ENCODE assay signal across 1 cellular context in the genomic region with DNA sequence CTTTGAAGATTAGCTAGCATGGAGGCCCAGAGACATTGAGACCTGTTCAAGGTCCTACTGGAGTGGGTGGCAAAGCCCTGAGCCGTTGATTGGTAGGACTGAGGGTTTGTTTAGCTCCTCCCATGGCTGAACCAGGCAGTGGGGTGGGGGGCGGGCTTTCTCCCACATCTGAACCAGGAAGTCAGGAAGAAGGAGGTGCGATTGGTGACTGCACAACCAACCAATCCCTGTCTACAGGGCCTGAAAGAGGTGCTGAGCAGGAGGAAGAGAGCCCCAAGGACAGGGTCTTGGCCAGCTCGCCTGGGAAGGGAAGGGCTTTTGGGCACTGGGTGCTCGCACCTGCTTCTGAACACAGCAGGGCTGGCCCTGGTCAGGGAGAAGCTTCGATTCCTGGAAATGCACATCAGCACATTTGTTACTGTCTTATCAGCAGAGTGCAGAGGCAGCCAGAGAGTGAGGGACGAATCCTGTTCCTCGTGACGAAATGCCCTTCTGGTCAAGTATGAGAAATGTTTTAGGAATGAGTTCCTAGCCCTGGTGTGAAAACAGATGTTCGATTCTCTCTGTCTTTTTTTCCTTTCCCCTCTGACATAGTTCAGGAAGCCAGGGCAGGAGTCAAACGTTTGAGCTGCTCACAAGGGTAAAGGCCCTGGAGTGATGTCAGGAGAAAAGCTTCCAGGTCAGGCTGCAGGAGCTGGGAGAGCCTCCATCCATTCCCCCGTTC.
A peak's percentile ranks its signal among the peaks of the same experiment; 100 is the strongest.
TF ChIP-seq lines count a peak whose summit lies in the region.

No MANE protein-coding gene starts in this region.

TF ChIP-seq in K562, 482 proteins besides CTCF, POLR2A, EP300 and RAD21 (continued from another document and continues in another):
- TF ChIP-seq, protein P1, sequence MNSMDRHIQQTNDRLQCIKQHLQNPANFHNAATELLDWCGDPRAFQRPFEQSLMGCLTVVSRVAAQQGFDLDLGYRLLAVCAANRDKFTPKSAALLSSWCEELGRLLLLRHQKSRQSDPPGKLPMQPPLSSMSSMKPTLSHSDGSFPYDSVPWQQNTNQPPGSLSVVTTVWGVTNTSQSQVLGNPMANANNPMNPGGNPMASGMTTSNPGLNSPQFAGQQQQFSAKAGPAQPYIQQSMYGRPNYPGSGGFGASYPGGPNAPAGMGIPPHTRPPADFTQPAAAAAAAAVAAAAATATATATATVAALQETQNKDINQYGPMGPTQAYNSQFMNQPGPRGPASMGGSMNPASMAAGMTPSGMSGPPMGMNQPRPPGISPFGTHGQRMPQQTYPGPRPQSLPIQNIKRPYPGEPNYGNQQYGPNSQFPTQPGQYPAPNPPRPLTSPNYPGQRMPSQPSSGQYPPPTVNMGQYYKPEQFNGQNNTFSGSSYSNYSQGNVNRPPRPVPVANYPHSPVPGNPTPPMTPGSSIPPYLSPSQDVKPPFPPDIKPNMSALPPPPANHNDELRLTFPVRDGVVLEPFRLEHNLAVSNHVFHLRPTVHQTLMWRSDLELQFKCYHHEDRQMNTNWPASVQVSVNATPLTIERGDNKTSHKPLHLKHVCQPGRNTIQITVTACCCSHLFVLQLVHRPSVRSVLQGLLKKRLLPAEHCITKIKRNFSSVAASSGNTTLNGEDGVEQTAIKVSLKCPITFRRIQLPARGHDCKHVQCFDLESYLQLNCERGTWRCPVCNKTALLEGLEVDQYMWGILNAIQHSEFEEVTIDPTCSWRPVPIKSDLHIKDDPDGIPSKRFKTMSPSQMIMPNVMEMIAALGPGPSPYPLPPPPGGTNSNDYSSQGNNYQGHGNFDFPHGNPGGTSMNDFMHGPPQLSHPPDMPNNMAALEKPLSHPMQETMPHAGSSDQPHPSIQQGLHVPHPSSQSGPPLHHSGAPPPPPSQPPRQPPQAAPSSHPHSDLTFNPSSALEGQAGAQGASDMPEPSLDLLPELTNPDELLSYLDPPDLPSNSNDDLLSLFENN (IDR thresholded peaks at IDR 0.05; ENCODE audit: low read depth in 2 of 2, low read length in 2 of 2) = peak in 1 of 2 experiments; percentile 79; a peak in 1 of 4 replicates
- no peak for TF ChIP-seq PTRF (tag; IDR thresholded peaks at IDR 0.05)
- TF ChIP-seq SREBF1 (IDR thresholded peaks at IDR 0.05; ENCODE audit: borderline replicate concordance, low read depth, low read length) = no peak
- no peak for TF ChIP-seq CEBPG (CRISPR knock-in tag; IDR thresholded peaks at IDR 0.05)
- TF ChIP-seq CEBPG (tag; conservative IDR thresholded peaks at IDR 0.05 in 1 of 2, IDR thresholded peaks at IDR 0.05 in 1 of 2) = peak; percentile 17 to 71; a peak in 1 of 4 replicates
- TF ChIP-seq, protein P2, sequence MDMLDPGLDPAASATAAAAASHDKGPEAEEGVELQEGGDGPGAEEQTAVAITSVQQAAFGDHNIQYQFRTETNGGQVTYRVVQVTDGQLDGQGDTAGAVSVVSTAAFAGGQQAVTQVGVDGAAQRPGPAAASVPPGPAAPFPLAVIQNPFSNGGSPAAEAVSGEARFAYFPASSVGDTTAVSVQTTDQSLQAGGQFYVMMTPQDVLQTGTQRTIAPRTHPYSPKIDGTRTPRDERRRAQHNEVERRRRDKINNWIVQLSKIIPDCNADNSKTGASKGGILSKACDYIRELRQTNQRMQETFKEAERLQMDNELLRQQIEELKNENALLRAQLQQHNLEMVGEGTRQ (CRISPR knock-in tag; IDR thresholded peaks at IDR 0.05) = no peak
- TF ChIP-seq BRD4 (IDR thresholded peaks at IDR 0.05) = no peak
- TF ChIP-seq, protein P3, sequence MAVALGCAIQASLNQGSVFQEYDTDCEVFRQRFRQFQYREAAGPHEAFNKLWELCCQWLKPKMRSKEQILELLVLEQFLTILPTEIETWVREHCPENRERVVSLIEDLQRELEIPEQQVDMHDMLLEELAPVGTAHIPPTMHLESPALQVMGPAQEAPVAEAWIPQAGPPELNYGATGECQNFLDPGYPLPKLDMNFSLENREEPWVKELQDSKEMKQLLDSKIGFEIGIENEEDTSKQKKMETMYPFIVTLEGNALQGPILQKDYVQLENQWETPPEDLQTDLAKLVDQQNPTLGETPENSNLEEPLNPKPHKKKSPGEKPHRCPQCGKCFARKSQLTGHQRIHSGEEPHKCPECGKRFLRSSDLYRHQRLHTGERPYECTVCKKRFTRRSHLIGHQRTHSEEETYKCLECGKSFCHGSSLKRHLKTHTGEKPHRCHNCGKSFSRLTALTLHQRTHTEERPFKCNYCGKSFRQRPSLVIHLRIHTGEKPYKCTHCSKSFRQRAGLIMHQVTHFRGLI (CRISPR knock-in tag; IDR thresholded peaks at IDR 0.05) = no peak; the same call in 1 of the 2 replicates
- TF ChIP-seq ETS2 (tag; IDR thresholded peaks at IDR 0.05; ENCODE audit: borderline replicate concordance, poor library complexity, severe bottlenecking) = no peak
- TF ChIP-seq, protein P4, sequence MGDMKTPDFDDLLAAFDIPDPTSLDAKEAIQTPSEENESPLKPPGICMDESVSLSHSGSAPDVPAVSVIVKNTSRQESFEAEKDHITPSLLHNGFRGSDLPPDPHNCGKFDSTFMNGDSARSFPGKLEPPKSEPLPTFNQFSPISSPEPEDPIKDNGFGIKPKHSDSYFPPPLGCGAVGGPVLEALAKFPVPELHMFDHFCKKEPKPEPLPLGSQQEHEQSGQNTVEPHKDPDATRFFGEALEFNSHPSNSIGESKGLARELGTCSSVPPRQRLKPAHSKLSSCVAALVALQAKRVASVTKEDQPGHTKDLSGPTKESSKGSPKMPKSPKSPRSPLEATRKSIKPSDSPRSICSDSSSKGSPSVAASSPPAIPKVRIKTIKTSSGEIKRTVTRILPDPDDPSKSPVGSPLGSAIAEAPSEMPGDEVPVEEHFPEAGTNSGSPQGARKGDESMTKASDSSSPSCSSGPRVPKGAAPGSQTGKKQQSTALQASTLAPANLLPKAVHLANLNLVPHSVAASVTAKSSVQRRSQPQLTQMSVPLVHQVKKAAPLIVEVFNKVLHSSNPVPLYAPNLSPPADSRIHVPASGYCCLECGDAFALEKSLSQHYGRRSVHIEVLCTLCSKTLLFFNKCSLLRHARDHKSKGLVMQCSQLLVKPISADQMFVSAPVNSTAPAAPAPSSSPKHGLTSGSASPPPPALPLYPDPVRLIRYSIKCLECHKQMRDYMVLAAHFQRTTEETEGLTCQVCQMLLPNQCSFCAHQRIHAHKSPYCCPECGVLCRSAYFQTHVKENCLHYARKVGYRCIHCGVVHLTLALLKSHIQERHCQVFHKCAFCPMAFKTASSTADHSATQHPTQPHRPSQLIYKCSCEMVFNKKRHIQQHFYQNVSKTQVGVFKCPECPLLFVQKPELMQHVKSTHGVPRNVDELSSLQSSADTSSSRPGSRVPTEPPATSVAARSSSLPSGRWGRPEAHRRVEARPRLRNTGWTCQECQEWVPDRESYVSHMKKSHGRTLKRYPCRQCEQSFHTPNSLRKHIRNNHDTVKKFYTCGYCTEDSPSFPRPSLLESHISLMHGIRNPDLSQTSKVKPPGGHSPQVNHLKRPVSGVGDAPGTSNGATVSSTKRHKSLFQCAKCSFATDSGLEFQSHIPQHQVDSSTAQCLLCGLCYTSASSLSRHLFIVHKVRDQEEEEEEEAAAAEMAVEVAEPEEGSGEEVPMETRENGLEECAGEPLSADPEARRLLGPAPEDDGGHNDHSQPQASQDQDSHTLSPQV (IDR thresholded peaks at IDR 0.05) = peak; percentile 90
- TF ChIP-seq GATA2 (CRISPR knock-in tag; IDR thresholded peaks at IDR 0.05) = peak; percentile 92
- TF ChIP-seq FOXJ3 (CRISPR knock-in tag; IDR thresholded peaks at IDR 0.05) = no peak
- TF ChIP-seq PTBP1 (IDR thresholded peaks at IDR 0.05; ENCODE audit: low read depth, low read length) = no peak
- no peak for TF ChIP-seq BCL6 (CRISPR knock-in tag; IDR thresholded peaks at IDR 0.05)
- peak; percentile 99 for TF ChIP-seq TCF3 (CRISPR knock-in tag; IDR thresholded peaks at IDR 0.05)
- TF ChIP-seq EHMT2 (IDR thresholded peaks at IDR 0.05) = peak; percentile 22; the same call in 1 of the 2 replicates
- TF ChIP-seq, protein P5, sequence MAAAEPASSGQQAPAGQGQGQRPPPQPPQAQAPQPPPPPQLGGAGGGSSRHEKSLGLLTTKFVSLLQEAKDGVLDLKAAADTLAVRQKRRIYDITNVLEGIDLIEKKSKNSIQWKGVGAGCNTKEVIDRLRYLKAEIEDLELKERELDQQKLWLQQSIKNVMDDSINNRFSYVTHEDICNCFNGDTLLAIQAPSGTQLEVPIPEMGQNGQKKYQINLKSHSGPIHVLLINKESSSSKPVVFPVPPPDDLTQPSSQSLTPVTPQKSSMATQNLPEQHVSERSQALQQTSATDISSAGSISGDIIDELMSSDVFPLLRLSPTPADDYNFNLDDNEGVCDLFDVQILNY (CRISPR knock-in tag; IDR thresholded peaks at IDR 0.05) = no peak
- no peak for TF ChIP-seq POLR3G (IDR thresholded peaks at IDR 0.05; ENCODE audit: extremely low read depth, insufficient read length, insufficient replicate concordance)
- no peak for TF ChIP-seq MTF1 (CRISPR knock-in tag; IDR thresholded peaks at IDR 0.05; ENCODE audit: borderline replicate concordance)
- peak; percentile 96 to 98 for TF ChIP-seq TRIM24 (IDR thresholded peaks at IDR 0.05)
- TF ChIP-seq ZKSCAN1 (IDR thresholded peaks at IDR 0.05; ENCODE audit: low read depth, low read length) = 0 out of 2 replicates have a peak, but pooled peaks have one; percentile 9
- TF ChIP-seq PRPF4 (IDR thresholded peaks at IDR 0.05; ENCODE audit: insufficient read depth, low read depth, low read length, poor library complexity, severe bottlenecking) = no peak
- TF ChIP-seq MXI1 (IDR thresholded peaks at IDR 0.05; ENCODE audit: low read depth, low read length) = no peak
- TF ChIP-seq RBM14 (IDR thresholded peaks at IDR 0.05; ENCODE audit: borderline replicate concordance, insufficient read depth, low read depth, low read length) = no peak
- peak; percentile 95 for TF ChIP-seq KLF16 (IDR thresholded peaks at IDR 0.05)
- no peak for TF ChIP-seq HSF4 (CRISPR knock-in tag; IDR thresholded peaks at IDR 0.05; ENCODE audit: borderline replicate concordance)
- TF ChIP-seq, protein P6, sequence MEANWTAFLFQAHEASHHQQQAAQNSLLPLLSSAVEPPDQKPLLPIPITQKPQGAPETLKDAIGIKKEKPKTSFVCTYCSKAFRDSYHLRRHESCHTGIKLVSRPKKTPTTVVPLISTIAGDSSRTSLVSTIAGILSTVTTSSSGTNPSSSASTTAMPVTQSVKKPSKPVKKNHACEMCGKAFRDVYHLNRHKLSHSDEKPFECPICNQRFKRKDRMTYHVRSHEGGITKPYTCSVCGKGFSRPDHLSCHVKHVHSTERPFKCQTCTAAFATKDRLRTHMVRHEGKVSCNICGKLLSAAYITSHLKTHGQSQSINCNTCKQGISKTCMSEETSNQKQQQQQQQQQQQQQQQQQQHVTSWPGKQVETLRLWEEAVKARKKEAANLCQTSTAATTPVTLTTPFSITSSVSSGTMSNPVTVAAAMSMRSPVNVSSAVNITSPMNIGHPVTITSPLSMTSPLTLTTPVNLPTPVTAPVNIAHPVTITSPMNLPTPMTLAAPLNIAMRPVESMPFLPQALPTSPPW (CRISPR knock-in tag; IDR thresholded peaks at IDR 0.05) = peak; percentile 78
- peak; percentile 95 for TF ChIP-seq HDAC2 (IDR thresholded peaks at IDR 0.05)
- TF ChIP-seq, protein P7, sequence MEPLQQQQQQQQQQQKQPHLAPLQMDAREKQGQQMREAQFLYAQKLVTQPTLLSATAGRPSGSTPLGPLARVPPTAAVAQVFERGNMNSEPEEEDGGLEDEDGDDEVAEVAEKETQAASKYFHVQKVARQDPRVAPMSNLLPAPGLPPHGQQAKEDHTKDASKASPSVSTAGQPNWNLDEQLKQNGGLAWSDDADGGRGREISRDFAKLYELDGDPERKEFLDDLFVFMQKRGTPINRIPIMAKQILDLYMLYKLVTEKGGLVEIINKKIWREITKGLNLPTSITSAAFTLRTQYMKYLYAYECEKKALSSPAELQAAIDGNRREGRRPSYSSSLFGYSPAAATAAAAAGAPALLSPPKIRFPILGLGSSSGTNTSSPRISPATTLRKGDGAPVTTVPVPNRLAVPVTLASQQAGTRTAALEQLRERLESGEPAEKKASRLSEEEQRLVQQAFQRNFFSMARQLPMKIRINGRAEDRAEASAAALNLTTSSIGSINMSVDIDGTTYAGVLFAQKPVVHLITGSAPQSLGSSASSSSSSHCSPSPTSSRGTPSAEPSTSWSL (CRISPR knock-in tag; IDR thresholded peaks at IDR 0.05; ENCODE audit: borderline replicate concordance) = no peak
- TF ChIP-seq SRSF1 (IDR thresholded peaks at IDR 0.05; ENCODE audit: low read depth, low read length) = no peak
- TF ChIP-seq, protein P8, sequence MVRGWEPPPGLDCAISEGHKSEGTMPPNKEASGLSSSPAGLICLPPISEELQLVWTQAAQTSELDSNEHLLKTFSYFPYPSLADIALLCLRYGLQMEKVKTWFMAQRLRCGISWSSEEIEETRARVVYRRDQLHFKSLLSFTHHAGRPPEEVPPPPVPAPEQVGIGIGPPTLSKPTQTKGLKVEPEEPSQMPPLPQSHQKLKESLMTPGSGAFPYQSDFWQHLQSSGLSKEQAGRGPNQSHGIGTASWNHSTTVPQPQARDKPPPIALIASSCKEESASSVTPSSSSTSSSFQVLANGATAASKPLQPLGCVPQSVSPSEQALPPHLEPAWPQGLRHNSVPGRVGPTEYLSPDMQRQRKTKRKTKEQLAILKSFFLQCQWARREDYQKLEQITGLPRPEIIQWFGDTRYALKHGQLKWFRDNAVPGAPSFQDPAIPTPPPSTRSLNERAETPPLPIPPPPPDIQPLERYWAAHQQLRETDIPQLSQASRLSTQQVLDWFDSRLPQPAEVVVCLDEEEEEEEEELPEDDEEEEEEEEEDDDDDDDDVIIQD (CRISPR knock-in tag; IDR thresholded peaks at IDR 0.05) = no peak
- TF ChIP-seq, protein P9, sequence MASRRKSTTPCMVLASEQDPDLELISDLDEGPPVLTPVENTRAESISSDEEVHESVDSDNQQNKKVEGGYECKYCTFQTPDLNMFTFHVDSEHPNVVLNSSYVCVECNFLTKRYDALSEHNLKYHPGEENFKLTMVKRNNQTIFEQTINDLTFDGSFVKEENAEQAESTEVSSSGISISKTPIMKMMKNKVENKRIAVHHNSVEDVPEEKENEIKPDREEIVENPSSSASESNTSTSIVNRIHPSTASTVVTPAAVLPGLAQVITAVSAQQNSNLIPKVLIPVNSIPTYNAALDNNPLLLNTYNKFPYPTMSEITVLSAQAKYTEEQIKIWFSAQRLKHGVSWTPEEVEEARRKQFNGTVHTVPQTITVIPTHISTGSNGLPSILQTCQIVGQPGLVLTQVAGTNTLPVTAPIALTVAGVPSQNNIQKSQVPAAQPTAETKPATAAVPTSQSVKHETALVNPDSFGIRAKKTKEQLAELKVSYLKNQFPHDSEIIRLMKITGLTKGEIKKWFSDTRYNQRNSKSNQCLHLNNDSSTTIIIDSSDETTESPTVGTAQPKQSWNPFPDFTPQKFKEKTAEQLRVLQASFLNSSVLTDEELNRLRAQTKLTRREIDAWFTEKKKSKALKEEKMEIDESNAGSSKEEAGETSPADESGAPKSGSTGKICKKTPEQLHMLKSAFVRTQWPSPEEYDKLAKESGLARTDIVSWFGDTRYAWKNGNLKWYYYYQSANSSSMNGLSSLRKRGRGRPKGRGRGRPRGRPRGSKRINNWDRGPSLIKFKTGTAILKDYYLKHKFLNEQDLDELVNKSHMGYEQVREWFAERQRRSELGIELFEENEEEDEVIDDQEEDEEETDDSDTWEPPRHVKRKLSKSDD (conservative IDR thresholded peaks at IDR 0.05; ENCODE audit: low read length) = no peak
- TF ChIP-seq ETV6 (IDR thresholded peaks at IDR 0.05; ENCODE audit: borderline replicate concordance in 1 of 2, low read depth in 2 of 2, low read length in 1 of 2) = peak in 1 of 2 experiments; percentile 36; a peak in 1 of 4 replicates
- no peak for TF ChIP-seq ETV6 (CRISPR knock-in tag; IDR thresholded peaks at IDR 0.05; ENCODE audit: borderline replicate concordance)
- peak in 1 of 2 experiments; percentile 80; a peak in 2 of 4 replicates for TF ChIP-seq HDAC1 (IDR thresholded peaks at IDR 0.05)
- TF ChIP-seq, protein P10, sequence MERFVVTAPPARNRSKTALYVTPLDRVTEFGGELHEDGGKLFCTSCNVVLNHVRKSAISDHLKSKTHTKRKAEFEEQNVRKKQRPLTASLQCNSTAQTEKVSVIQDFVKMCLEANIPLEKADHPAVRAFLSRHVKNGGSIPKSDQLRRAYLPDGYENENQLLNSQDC (CRISPR knock-in tag; IDR thresholded peaks at IDR 0.05) = no peak
- no peak for TF ChIP-seq ZNF79 (CRISPR knock-in tag; IDR thresholded peaks at IDR 0.05; ENCODE audit: low read depth)
- TF ChIP-seq ZNF174 (CRISPR knock-in tag; IDR thresholded peaks at IDR 0.05) = no peak
- no peak for TF ChIP-seq SRSF9 (IDR thresholded peaks at IDR 0.05; ENCODE audit: borderline replicate concordance, low read depth, low read length)
